In the genomic region with DNA sequence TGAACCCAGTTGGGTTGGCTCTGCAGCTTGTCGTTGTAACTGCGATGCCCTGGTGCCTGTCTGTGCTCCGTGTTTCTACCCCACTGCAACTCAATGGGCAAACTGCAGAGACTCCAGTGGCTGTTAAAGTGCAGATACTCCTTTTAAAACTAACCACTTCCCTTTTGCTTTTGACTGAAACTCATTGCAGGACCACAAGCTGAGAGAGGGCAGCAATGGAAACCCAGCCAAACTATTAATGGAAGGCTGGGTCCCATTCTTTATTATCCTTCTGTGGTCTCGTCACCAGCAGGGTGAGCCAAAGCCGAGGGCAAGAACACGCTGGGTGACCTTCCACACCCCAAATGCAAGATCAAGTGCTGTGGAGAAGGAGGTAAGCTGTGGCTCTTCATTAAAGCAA, we compare ENCODE assay signal across 1 cellular context.
TF ChIP-seq lines count a peak whose summit lies in the region.

No MANE protein-coding gene starts in this region.

TF ChIP-seq in HepG2, 621 proteins besides CTCF, POLR2A, EP300 and RAD21 (continued from another document):
- TF ChIP-seq, protein P1, sequence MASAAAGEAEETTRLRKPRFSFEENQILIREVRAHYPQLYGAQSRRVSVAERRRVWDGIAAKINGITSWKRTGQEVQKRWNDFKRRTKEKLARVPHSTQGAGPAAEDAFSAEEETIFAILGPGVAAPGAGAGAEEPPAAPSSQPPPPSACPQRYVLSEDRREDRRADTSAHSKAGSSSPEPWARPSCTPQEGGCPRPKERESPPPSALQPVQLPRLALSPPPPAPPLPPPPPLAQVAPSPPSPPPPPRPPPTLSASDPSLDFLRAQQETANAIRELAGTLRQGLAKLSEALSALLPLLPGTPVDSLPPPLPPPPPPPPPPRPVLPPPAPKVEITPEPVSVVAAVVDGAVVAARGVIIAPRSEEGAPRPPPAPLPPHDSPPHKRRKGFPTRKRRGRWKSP (CRISPR knock-in tag; IDR thresholded peaks at IDR 0.05), result no peak
- TF ChIP-seq ZNF138 (CRISPR knock-in tag; IDR thresholded peaks at IDR 0.05; ENCODE audit: low read depth), result no peak
- TF ChIP-seq FIP1L1 (IDR thresholded peaks at IDR 0.05; ENCODE audit: borderline replicate concordance, insufficient read depth, low read depth, low read length), result no peak
- no peak for TF ChIP-seq HNRNPK (IDR thresholded peaks at IDR 0.05; ENCODE audit: low read depth, low read length, poor library complexity, severe bottlenecking)
- TF ChIP-seq JUN (CRISPR knock-in tag; IDR thresholded peaks at IDR 0.05), result no peak
- no peak for TF ChIP-seq HOXA5 (CRISPR knock-in tag; IDR thresholded peaks at IDR 0.05)
- TF ChIP-seq ZFP1 (CRISPR knock-in tag; IDR thresholded peaks at IDR 0.05), result no peak
- TF ChIP-seq, protein P2, sequence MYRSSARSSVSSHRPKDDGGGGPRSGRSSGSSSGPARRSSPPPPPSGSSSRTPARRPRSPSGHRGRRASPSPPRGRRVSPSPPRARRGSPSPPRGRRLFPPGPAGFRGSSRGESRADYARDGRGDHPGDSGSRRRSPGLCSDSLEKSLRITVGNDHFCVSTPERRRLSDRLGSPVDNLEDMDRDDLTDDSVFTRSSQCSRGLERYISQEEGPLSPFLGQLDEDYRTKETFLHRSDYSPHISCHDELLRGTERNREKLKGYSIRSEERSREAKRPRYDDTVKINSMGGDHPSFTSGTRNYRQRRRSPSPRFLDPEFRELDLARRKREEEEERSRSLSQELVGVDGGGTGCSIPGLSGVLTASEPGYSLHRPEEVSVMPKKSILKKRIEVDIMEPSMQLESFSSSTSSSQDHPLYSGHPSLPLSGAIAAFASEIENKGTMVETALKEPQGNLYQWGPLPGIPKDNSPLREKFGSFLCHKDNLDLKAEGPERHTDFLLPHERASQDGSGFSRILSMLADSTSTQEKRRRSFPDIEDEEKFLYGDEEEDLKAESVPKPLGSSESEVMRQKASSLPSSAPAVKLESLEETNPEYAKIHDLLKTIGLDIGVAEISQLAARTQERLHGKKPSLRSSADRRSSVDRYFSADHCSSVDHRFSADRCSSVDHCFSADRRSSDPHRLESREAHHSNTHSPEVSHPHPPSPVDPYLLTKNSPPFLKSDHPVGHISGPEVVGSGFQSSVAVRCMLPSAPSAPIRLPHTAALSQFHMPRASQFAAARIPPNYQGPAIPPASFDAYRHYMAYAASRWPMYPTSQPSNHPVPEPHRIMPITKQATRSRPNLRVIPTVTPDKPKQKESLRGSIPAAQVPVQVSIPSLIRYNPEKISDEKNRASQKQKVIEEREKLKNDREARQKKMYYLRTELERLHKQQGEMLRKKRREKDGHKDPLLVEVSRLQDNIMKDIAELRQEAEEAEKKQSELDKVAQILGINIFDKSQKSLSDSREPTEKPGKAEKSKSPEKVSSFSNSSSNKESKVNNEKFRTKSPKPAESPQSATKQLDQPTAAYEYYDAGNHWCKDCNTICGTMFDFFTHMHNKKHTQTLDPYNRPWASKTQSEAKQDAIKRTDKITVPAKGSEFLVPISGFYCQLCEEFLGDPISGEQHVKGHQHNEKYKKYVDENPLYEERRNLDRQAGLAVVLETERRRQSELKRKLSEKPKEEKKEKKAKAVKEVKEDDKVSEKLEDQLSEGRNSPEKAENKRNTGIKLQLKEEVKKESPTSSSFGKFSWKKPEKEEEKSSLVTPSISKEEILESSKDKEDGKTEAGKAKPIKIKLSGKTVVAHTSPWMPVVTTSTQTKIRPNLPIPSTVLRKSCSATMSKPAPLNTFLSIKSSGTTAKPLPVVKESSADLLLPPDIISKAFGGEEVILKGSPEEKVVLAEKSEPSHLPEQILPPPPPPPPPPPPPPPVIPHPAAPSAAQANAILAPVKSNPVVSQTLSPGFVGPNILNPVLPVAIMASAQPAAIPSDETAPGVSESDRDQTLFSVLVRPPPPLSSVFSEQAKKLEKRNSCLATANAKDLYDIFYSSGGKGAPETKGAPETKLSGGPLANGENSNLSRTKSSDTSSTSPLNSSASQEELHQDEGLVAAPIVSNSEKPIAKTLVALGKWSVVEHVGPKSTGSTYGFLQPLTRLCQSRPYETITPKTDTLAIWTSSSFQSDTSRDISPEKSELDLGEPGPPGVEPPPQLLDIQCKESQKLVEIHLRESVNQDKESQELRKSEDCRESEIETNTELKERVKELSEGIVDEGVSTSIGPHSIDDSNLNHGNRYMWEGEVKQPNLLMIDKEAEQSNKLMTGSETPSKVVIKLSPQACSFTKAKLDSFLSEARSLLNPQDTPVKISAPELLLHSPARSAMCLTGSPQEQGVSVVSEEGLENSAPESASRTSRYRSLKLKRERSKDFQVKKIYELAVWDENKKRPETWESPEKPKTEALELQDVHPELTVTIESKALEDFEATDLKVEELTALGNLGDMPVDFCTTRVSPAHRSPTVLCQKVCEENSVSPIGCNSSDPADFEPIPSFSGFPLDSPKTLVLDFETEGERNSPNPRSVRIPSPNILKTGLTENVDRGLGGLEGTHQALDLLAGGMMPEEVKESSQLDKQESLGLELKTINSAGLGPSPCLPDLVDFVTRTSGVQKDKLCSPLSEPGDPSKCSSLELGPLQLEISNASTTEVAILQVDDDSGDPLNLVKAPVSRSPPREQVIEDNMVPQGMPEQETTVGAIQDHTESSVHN (CRISPR knock-in tag; IDR thresholded peaks at IDR 0.05), result no peak
- no peak for TF ChIP-seq TGIF2 (CRISPR knock-in tag; IDR thresholded peaks at IDR 0.05)
- no peak for TF ChIP-seq SP4 (CRISPR knock-in tag; IDR thresholded peaks at IDR 0.05)
- no peak for TF ChIP-seq ZNF205 (CRISPR knock-in tag; IDR thresholded peaks at IDR 0.05)
- TF ChIP-seq ZNF546 (CRISPR knock-in tag; conservative IDR thresholded peaks at IDR 0.05), result no peak
- TF ChIP-seq GABPA (IDR thresholded peaks at IDR 0.05; ENCODE audit: low read depth, low read length), result no peak
- TF ChIP-seq GABPA (CRISPR knock-in tag; IDR thresholded peaks at IDR 0.05; ENCODE audit: low read depth), result no peak
